Comparison of ENCODE assay signal across 8 cellular contexts in the genomic region with DNA sequence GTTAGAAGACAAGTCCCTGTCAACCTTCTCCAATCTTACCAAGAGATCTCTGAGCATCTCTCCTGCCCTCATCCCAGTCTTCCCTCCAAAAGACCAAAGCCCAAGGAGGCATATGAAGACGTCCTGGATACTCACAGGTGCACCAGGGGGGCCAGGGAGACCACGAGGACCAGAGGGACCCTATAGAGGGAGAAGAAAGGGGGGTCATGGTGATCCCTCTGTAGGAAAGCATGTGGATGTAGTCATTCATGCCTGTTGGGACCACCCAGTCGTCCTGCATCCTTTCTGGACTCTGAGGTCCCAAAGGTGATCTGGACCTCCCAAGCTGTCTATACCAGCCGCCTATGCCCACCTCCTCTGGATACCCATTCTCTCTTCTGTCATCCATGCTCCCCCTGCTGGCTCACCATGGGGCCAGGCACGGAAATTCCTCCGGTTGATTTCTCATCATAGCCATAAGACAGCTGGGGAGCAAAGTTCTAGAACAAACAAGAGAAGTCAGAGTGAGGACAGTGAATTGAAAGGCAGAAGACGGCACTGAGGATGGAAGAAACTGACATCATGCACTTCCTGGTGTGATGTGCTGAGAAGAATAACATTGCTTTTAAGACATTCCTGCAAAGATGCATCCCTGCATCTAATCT.
DNase-seq lines count a peak whose midpoint lies in the region; ATAC-seq, FAIRE-seq and TF ChIP-seq lines count a peak whose summit lies in the region.

No MANE protein-coding gene starts in this region.

- H3F3A ChIP-seq in OCI-LY1 (ENCODE audit: insufficient read depth, low read length): no peaks in the 10 kb centered on the region

- H3K4me2 ChIP-seq in OCI-LY1 (ENCODE audit: low read length): no peak overlapping the region

- H3K4me3 Mint-ChIP-seq in activated T-cell treated with anti-CD3 and anti-CD28 coated beads, Interleukin-2, amount 50 U/mL, for 24 hours: no peak overlapping the region

- peaks cover 15% of the 10 kb centered on the region for H3K4me1 ChIP-seq in OCI-LY1 (ENCODE audit: insufficient read depth, low read length, severe bottlenecking)

- H3K9me2 ChIP-seq in OCI-LY1 (ENCODE audit: low read depth, low read length): no peaks in the 10 kb centered on the region

- no peaks in the 10 kb centered on the region for H4K20me1 ChIP-seq in OCI-LY1 (ENCODE audit: insufficient read depth, low read length)

- H3K36me3 ChIP-seq in OCI-LY1 (ENCODE audit: insufficient read depth, low read length): no peaks in the 10 kb centered on the region

- H3K36me3 Mint-ChIP-seq in activated T-cell treated with anti-CD3 and anti-CD28 coated beads, Interleukin-2, amount 50 U/mL, for 24 hours (ENCODE audit: low read depth): no peaks in the 10 kb centered on the region

- H3K4me3 ChIP-seq in OCI-LY1 (ENCODE audit: low read depth, low read length, poor library complexity, severe bottlenecking) (no peak overlapping the region), foreskin fibroblast (ENCODE audit: low read depth in 1 of 2, low read length in 2 of 2) (peak overlapping the region; percentile 63 to 99)

- TF ChIP-seq CTCF in OCI-LY1 (IDR thresholded peaks at IDR 0.05; ENCODE audit: low read length): peak; percentile 78
- TF ChIP-seq CTCF in foreskin fibroblast (IDR thresholded peaks at IDR 0.05; ENCODE audit: low read depth, low read length): peak; percentile 67

- no peak overlapping the region for H2AFZ ChIP-seq in OCI-LY1 (ENCODE audit: low read length)

- no peak overlapping the region for H3K9ac ChIP-seq in OCI-LY1 (ENCODE audit: low read length)

- H3K27me3 ChIP-seq in OCI-LY1 (ENCODE audit: insufficient read depth, low read length): no peaks in the 10 kb centered on the region; the same call in 1 of the 2 replicates

- in situ Hi-C loops in ACHN (cut with HindIII; ENCODE audit: low pct_ligation_motif_present, low pct_unique_long_range_greater_than_20kb, low sequenced_read_pairs): no loop called here

- H3K27ac ChIP-seq in OCI-LY1 (ENCODE audit: low read depth, low read length, poor library complexity, severe bottlenecking): no peak overlapping the region

- ATAC-seq in HG03342 (IDR thresholded peaks at IDR 0.05; ENCODE audit: unreplicated experiment) (no peak), GM18861 (IDR thresholded peaks at IDR 0.05; ENCODE audit: unreplicated experiment) (no peak)

- FAIRE-seq in GM19239 (lab: Jason Lieb, UNC): peak; percentile 89

- H3K27me3 Mint-ChIP-seq in activated T-cell treated with anti-CD3 and anti-CD28 coated beads, Interleukin-2, amount 50 U/mL, for 24 hours: peaks cover 43% of the 10 kb centered on the region

- H3K9me3 ChIP-seq in OCI-LY1 (ENCODE audit: low read length): no peaks in the 10 kb centered on the region

- peaks cover 23% of the 10 kb centered on the region for H3K4me1 Mint-ChIP-seq in activated T-cell treated with anti-CD3 and anti-CD28 coated beads, Interleukin-2, amount 50 U/mL, for 24 hours (ENCODE audit: low read depth)

- intact Hi-C loops in posterior cingulate gyrus (cut with DNase I): loop anchor here (2.0 kb wide), 1 partner anchor 29 kb away; no protein-coding TSS in a partner anchor

- peak; percentile 79 for DNase-seq in ACHN
- peak; percentile 65 for DNase-seq in GM19239 (ENCODE audit: insufficient read length, low spot score)
- peak; percentile 70 for DNase-seq in activated T-cell treated with anti-CD3 and anti-CD28 coated beads, Interleukin-2, amount 50 U/mL, for 24 hours
- peak in 1 of 2 donors; percentile 84 for DNase-seq in foreskin fibroblast
- DNase-seq in posterior cingulate gyrus: peak in 8 of 10 donors; percentile 56 to 93 (median 64)

- no peak overlapping the region for H3K27ac Mint-ChIP-seq in activated T-cell treated with anti-CD3 and anti-CD28 coated beads, Interleukin-2, amount 50 U/mL, for 24 hours

- H3K79me2 ChIP-seq in OCI-LY1 (ENCODE audit: insufficient read depth, low read length): no peaks in the 10 kb centered on the region

- H3K9me3 Mint-ChIP-seq in activated T-cell treated with anti-CD3 and anti-CD28 coated beads, Interleukin-2, amount 50 U/mL, for 24 hours: no peaks in the 10 kb centered on the region
